8 cellular contexts compared by ENCODE assay signal in the genomic region with DNA sequence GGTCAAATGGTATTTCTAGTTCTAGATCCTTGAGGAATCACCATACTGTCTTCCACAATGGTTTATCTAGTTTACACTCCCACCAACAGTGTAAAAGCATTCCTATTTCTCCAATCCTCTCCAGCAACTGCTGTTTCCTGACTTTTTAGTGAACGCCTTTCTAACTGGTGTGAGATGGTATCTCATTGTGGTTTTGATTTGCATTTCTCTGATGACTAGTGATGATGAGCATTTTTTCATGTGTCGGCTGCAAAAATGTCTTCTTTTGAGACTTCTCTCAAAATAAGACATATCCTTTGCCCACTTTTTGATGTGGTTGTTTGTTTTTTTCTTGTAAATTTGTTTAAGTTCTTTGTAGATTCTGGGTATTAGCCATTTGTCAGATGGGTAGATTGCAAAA. TPM values are rescaled to one million over a fixed set of nuclear protein-coding genes. Genes with fewer than 3 reads are reported as not detected.
A peak's percentile ranks its signal among the peaks of the same experiment; 100 is the strongest.
DNase-seq lines count a peak whose midpoint lies in the region; ATAC-seq and TF ChIP-seq lines count a peak whose summit lies in the region.
"Not testable (repeated sequence)": the region's sequence is repeated elsewhere in the genome, so short reads cannot be mapped to it uniquely, and the experiment has no call there.
"Had no signal": no experiment of that assay in that cellular context is flagged by ENCODE, and none has a peak within 500 bp of the region (broad histone marks: within the 10 kb centered on the region; RNA-seq: fewer than 3 reads in every experiment).

No MANE protein-coding gene starts in this region.

- H3K36me3 ChIP-seq in CD8-positive, alpha-beta T cell (ENCODE audit: insufficient read depth, low read length): not testable (repeated sequence)

- POLR2A ChIA-PET in CD8-positive, alpha-beta T cell (lab: Charles Lee); T-cell (lab: Charles Lee); activated CD8-positive, alpha-beta T cell treated with anti-CD3 and anti-CD28 coated beads for 36 hours (lab: Charles Lee): not testable (repeated sequence)

- peaks cover 38% of the 10 kb centered on the region for H3K4me1 Mint-ChIP-seq in CD8-positive, alpha-beta T cell (ENCODE audit: low read depth)
- peaks cover 48 to 63% (median 49%) of the 10 kb centered on the region in 3 donors for H3K4me1 Mint-ChIP-seq in T-cell
- H3K4me1 Mint-ChIP-seq in activated CD8-positive, alpha-beta T cell treated with anti-CD3 and anti-CD28 coated beads for 36 hours (ENCODE audit: low read depth): peaks cover 44% of the 10 kb centered on the region
- peaks cover 59% of the 10 kb centered on the region for H3K4me1 Mint-ChIP-seq in activated naive CD4-positive, alpha-beta T cell treated with anti-CD3 and anti-CD28 coated beads, Interleukin-2, amount 50 U/mL, for 24 hours
- H3K4me1 Mint-ChIP-seq in central memory CD8-positive, alpha-beta T cell: peaks cover 44% of the 10 kb centered on the region
- H3K4me1 Mint-ChIP-seq in natural killer cell treated with Interleukin-12 subunit alpha and Interleukin-12 subunit beta and Interleukin-15 and Interleukin-18, amount 100 ng/mL, for 72 hours (ENCODE audit: low read depth in 2 of 2): peaks cover 31 to 39% of the 10 kb centered on the region in 2 donors

- H3K9me3 Mint-ChIP-seq in CD8-positive, alpha-beta T cell: peaks cover 20% of the 10 kb centered on the region
- H3K9me3 Mint-ChIP-seq in T-cell: peaks cover 11 to 37% (median 32%) of the 10 kb centered on the region in 3 donors
- H3K9me3 Mint-ChIP-seq in activated CD8-positive, alpha-beta T cell treated with anti-CD3 and anti-CD28 coated beads for 36 hours: peaks cover 34% of the 10 kb centered on the region
- not testable (repeated sequence) for H3K9me3 Mint-ChIP-seq in activated naive CD4-positive, alpha-beta T cell treated with anti-CD3 and anti-CD28 coated beads, Interleukin-2, amount 50 U/mL, for 24 hours; natural killer cell treated with Interleukin-12 subunit alpha and Interleukin-12 subunit beta and Interleukin-15 and Interleukin-18, amount 100 ng/mL, for 72 hours
- H3K9me3 Mint-ChIP-seq in central memory CD8-positive, alpha-beta T cell: peaks cover 11% of the 10 kb centered on the region

- H3K27ac ChIP-seq in CD8-positive, alpha-beta T cell (ENCODE audit: low read depth, low read length): not testable (repeated sequence)

- H3K4me3 Mint-ChIP-seq in CD8-positive, alpha-beta T cell; activated CD8-positive, alpha-beta T cell treated with anti-CD3 and anti-CD28 coated beads for 36 hours: not testable (repeated sequence)
- peak overlapping the region in 1 of 3 donors; percentile 47 for H3K4me3 Mint-ChIP-seq in T-cell
- peak overlapping the region; percentile 40 for H3K4me3 Mint-ChIP-seq in activated naive CD4-positive, alpha-beta T cell treated with anti-CD3 and anti-CD28 coated beads, Interleukin-2, amount 50 U/mL, for 24 hours
- H3K4me3 Mint-ChIP-seq in central memory CD8-positive, alpha-beta T cell: peak overlapping the region; percentile 56
- H3K4me3 Mint-ChIP-seq in natural killer cell treated with Interleukin-12 subunit alpha and Interleukin-12 subunit beta and Interleukin-15 and Interleukin-18, amount 100 ng/mL, for 72 hours: peak overlapping the region; percentile 37

- H3K27me3 Mint-ChIP-seq in CD8-positive, alpha-beta T cell (ENCODE audit: low read depth); T-cell; activated CD8-positive, alpha-beta T cell treated with anti-CD3 and anti-CD28 coated beads for 36 hours; activated naive CD4-positive, alpha-beta T cell treated with anti-CD3 and anti-CD28 coated beads, Interleukin-2, amount 50 U/mL, for 24 hours; central memory CD8-positive, alpha-beta T cell; natural killer cell treated with Interleukin-12 subunit alpha and Interleukin-12 subunit beta and Interleukin-15 and Interleukin-18, amount 100 ng/mL, for 72 hours: not testable (repeated sequence)

- peaks cover 11% of the 10 kb centered on the region for H3K4me1 ChIP-seq in CD8-positive, alpha-beta T cell (ENCODE audit: insufficient read depth, low read length)

- not testable (repeated sequence) for H3K27me3 ChIP-seq in CD8-positive, alpha-beta T cell (ENCODE audit: insufficient read depth, low read length)

- CTCF ChIA-PET in CD8-positive, alpha-beta T cell (lab: Charles Lee); activated CD8-positive, alpha-beta T cell treated with anti-CD3 and anti-CD28 coated beads for 36 hours (lab: Charles Lee): not testable (repeated sequence)
- CTCF ChIA-PET in T-cell (lab: Charles Lee): interaction anchor here in 1 of 2 donors (0.6 kb wide), 1 partner anchor 784 kb away, joined by 3 read pairs; no protein-coding TSS in a partner anchor

- H3K9me3 ChIP-seq in CD8-positive, alpha-beta T cell (ENCODE audit: low read length): not testable (repeated sequence)

- H3K27ac Mint-ChIP-seq in CD8-positive, alpha-beta T cell: peak overlapping the region; percentile 12
- H3K27ac Mint-ChIP-seq in T-cell: peak overlapping the region; percentile 62 to 86
- H3K27ac Mint-ChIP-seq in activated CD8-positive, alpha-beta T cell treated with anti-CD3 and anti-CD28 coated beads for 36 hours: peak overlapping the region; percentile 2
- peak overlapping the region; percentile 57 for H3K27ac Mint-ChIP-seq in activated naive CD4-positive, alpha-beta T cell treated with anti-CD3 and anti-CD28 coated beads, Interleukin-2, amount 50 U/mL, for 24 hours
- H3K27ac Mint-ChIP-seq in central memory CD8-positive, alpha-beta T cell (ENCODE audit: low read depth): peak overlapping the region; percentile 86
- H3K27ac Mint-ChIP-seq in natural killer cell treated with Interleukin-12 subunit alpha and Interleukin-12 subunit beta and Interleukin-15 and Interleukin-18, amount 100 ng/mL, for 72 hours: peak overlapping the region; percentile 30 to 36

- not testable (repeated sequence) for TF ChIP-seq CTCF in CD8-positive, alpha-beta T cell (IDR thresholded peaks at IDR 0.05); activated CD8-positive, alpha-beta T cell treated with anti-CD3 and anti-CD28 coated beads for 36 hours (IDR thresholded peaks at IDR 0.05)

- H3K4me3 ChIP-seq in CD8-positive, alpha-beta T cell (ENCODE audit: low read depth, low read length); Jurkat, Clone E6-1 (ENCODE audit: low read length): not testable (repeated sequence)

- not testable (repeated sequence) for DNase-seq in CD8-positive, alpha-beta T cell; activated CD8-positive, alpha-beta T cell treated with anti-CD3 and anti-CD28 coated beads for 36 hours; central memory CD8-positive, alpha-beta T cell (ENCODE audit: low spot score in 2 of 2); natural killer cell treated with Interleukin-12 subunit alpha and Interleukin-12 subunit beta and Interleukin-15 and Interleukin-18, amount 100 ng/mL, for 72 hours (ENCODE audit: low spot score)
- peak; percentile 31 for DNase-seq in Jurkat, Clone E6-1 (ENCODE audit: low read depth, low spot score)
- DNase-seq in T-cell: peak in 1 of 34 experiments; percentile 9

- not testable (repeated sequence) for ATAC-seq in CD8-positive, alpha-beta T cell; activated CD8-positive, alpha-beta T cell treated with anti-CD3 and anti-CD28 coated beads for 36 hours; natural killer cell treated with Interleukin-12 subunit alpha and Interleukin-12 subunit beta and Interleukin-15 and Interleukin-18, amount 100 ng/mL, for 72 hours
- ATAC-seq in T-cell (replicated peaks in 1 of 4): peak in 2 of 4 experiments; percentile 35 to 51
- ATAC-seq in central memory CD8-positive, alpha-beta T cell (replicated peaks; ENCODE audit: extremely low read depth, poor library complexity, severe bottlenecking): peak; percentile 40

- intact Hi-C loops in CD8-positive, alpha-beta T cell (cut with DNase I, micrococcal nuclease); activated CD8-positive, alpha-beta T cell treated with anti-CD3 and anti-CD28 coated beads for 36 hours (cut with micrococcal nuclease): not testable (repeated sequence)

- H3K36me3 Mint-ChIP-seq in CD8-positive, alpha-beta T cell; central memory CD8-positive, alpha-beta T cell (ENCODE audit: insufficient read depth): not testable (repeated sequence)
- peaks cover 29% of the 10 kb centered on the region for H3K36me3 Mint-ChIP-seq in T-cell
- H3K36me3 Mint-ChIP-seq in activated CD8-positive, alpha-beta T cell treated with anti-CD3 and anti-CD28 coated beads for 36 hours (ENCODE audit: low read depth): peaks cover 36% of the 10 kb centered on the region
- peaks cover 19% of the 10 kb centered on the region for H3K36me3 Mint-ChIP-seq in activated naive CD4-positive, alpha-beta T cell treated with anti-CD3 and anti-CD28 coated beads, Interleukin-2, amount 50 U/mL, for 24 hours
- H3K36me3 Mint-ChIP-seq in natural killer cell treated with Interleukin-12 subunit alpha and Interleukin-12 subunit beta and Interleukin-15 and Interleukin-18, amount 100 ng/mL, for 72 hours: peaks cover 31% of the 10 kb centered on the region

RNA-seq across cellular contexts. Expression of gene GBP3, which starts 6.4 kb away (rescaled TPM):
- total RNA-seq in CD8-positive, alpha-beta T cell: 10 to 100 TPM; 18.6 to 21.6 TPM
- polyA plus RNA-seq in Jurkat, Clone E6-1 (2012; ENCODE audit: insufficient read depth, insufficient read length): 11.4 TPM
- total RNA-seq in T-cell: 10 to 100 TPM; 26.7 to 52.0 (median 39.2) TPM
- total RNA-seq in activated CD8-positive, alpha-beta T cell treated with anti-CD3 and anti-CD28 coated beads for 36 hours: 1 to 10 TPM; 4.7 to 5.7 TPM
- total RNA-seq in natural killer cell treated with Interleukin-12 subunit alpha and Interleukin-12 subunit beta and Interleukin-15 and Interleukin-18, amount 100 ng/mL, for 72 hours: 10 to 100 TPM; 36.6 to 88.6 TPM

RNA-seq across cellular contexts. Expression of gene GBP1, which starts 36.0 kb away (rescaled TPM):
- total RNA-seq in CD8-positive, alpha-beta T cell: 10 to 100 TPM; 20.8 to 25.9 TPM
- polyA plus RNA-seq in Jurkat, Clone E6-1 (2012; ENCODE audit: insufficient read depth, insufficient read length): 7.4 TPM
- total RNA-seq in T-cell: 10 to 100 TPM; 29.5 to 57.8 (median 53.5) TPM
- 10 to 100 TPM; 69.6 to 71.5 TPM for total RNA-seq in activated CD8-positive, alpha-beta T cell treated with anti-CD3 and anti-CD28 coated beads for 36 hours
- total RNA-seq in natural killer cell treated with Interleukin-12 subunit alpha and Interleukin-12 subunit beta and Interleukin-15 and Interleukin-18, amount 100 ng/mL, for 72 hours: 100 to 1,000 TPM; 154 to 241 TPM
- total RNA-seq: OCI-LY7 had no signal

RNA-seq across cellular contexts. Expression of gene KYAT3, which starts 36.6 kb away (rescaled TPM):
- 10 to 100 TPM; 12.4 to 13.9 TPM for total RNA-seq in CD8-positive, alpha-beta T cell
- 22.3 TPM for polyA plus RNA-seq in Jurkat, Clone E6-1 (2012; ENCODE audit: insufficient read depth, insufficient read length)
- 10 to 100 TPM; 21.9 to 25.4 (median 23.2) TPM for total RNA-seq in T-cell
- total RNA-seq in activated CD8-positive, alpha-beta T cell treated with anti-CD3 and anti-CD28 coated beads for 36 hours: 10 to 100 TPM; 39.4 to 46.6 TPM
- total RNA-seq in natural killer cell treated with Interleukin-12 subunit alpha and Interleukin-12 subunit beta and Interleukin-15 and Interleukin-18, amount 100 ng/mL, for 72 hours: 10 to 100 TPM; 28.0 to 32.6 TPM

RNA-seq across cellular contexts. Expression of gene RBMXL1, which starts 36.6 kb away (rescaled TPM):
- total RNA-seq in CD8-positive, alpha-beta T cell: 10 to 100 TPM; 23.1 to 24.7 TPM
- polyA plus RNA-seq in Jurkat, Clone E6-1 (2012; ENCODE audit: insufficient read depth, insufficient read length): 12.2 TPM
- total RNA-seq in T-cell: 10 to 100 TPM; 17.7 to 23.0 (median 21.0) TPM
- 10 to 100 TPM; 19.6 to 20.8 TPM for total RNA-seq in activated CD8-positive, alpha-beta T cell treated with anti-CD3 and anti-CD28 coated beads for 36 hours
- total RNA-seq in natural killer cell treated with Interleukin-12 subunit alpha and Interleukin-12 subunit beta and Interleukin-15 and Interleukin-18, amount 100 ng/mL, for 72 hours: 10 to 100 TPM; 30.1 to 30.9 TPM

Comparison
In these comparisons a context has a peak if more than half of its experiments do, and no peak if none do; other contexts are left out.
1. H3K27ac Mint-ChIP-seq: peak in every context shown above with its lines; median percentile 86 in central memory CD8-positive, alpha-beta T cell; 74 in T-cell; 57 in activated naive CD4-positive, alpha-beta T cell treated with anti-CD3 and anti-CD28 coated beads, Interleukin-2, amount 50 U/mL, for 24 hours; 33 in natural killer cell treated with Interleukin-12 subunit alpha and Interleukin-12 subunit beta and Interleukin-15 and Interleukin-18, amount 100 ng/mL, for 72 hours; 12 in CD8-positive, alpha-beta T cell; 2 in activated CD8-positive, alpha-beta T cell treated with anti-CD3 and anti-CD28 coated beads for 36 hours.